Comparison of ENCODE assay signal across 2 cellular contexts in the genomic region with DNA sequence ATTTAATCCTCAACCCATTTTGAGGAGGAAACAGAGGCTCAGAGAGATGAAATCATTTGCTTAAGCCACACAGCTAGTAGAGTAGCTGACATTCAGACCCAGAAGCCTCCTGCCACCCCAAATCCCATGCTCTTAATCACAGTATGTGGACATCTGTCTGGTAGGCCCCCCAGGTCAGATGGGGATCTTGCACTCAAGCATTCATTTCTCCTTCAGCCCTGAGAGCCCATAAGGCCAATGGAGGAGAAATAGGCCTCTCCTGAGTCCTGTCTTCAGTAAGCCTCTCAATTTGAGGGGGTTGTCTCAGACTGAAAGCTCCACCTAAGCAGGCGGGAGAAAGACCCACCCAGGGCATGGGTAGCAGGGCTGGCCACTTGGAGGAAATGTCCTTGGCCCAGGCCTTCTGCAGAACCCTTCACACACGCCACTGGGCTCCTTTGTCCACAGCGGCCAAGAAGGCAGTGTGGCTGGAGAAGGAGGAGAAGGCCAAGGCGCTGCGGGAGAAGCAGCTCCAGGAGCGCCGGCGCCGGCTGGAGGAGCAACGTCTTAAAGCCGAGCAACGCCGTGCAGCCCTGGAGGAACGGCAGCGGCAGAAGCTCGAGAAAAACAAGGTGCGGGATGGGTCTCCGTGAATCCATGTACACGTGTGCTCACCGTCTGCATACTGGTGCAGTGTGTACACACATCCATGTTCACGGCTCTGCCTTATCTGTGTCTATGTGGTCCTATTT.
TF ChIP-seq lines count a peak whose summit lies in the region.

No MANE protein-coding gene starts in this region.

TF ChIP-seq in SK-N-SH, 30 proteins besides CTCF, POLR2A, EP300 and RAD21:
- TF ChIP-seq MEF2A (IDR thresholded peaks at IDR 0.05; ENCODE audit: borderline replicate concordance, low read depth) (no peak), RCOR1 (IDR thresholded peaks at IDR 0.05; ENCODE audit: low read length) (no peak)

TF ChIP-seq in SK-N-SH treated with all-trans-retinoic acid at 6 μM for 48 hours, 23 proteins besides CTCF, POLR2A, EP300 and RAD21:
- TF ChIP-seq ISL1 (CRISPR knock-in tag; IDR thresholded peaks at IDR 0.05) (no peak), PPARA (CRISPR knock-in tag; IDR thresholded peaks at IDR 0.05; ENCODE audit: borderline replicate concordance) (no peak), RARB (CRISPR knock-in tag; IDR thresholded peaks at IDR 0.05) (no peak), ZNF8 (CRISPR knock-in tag; IDR thresholded peaks at IDR 0.05) (no peak), BACH2 (CRISPR knock-in tag; IDR thresholded peaks at IDR 0.05; ENCODE audit: borderline replicate concordance) (no peak)
- TF ChIP-seq, protein P1, sequence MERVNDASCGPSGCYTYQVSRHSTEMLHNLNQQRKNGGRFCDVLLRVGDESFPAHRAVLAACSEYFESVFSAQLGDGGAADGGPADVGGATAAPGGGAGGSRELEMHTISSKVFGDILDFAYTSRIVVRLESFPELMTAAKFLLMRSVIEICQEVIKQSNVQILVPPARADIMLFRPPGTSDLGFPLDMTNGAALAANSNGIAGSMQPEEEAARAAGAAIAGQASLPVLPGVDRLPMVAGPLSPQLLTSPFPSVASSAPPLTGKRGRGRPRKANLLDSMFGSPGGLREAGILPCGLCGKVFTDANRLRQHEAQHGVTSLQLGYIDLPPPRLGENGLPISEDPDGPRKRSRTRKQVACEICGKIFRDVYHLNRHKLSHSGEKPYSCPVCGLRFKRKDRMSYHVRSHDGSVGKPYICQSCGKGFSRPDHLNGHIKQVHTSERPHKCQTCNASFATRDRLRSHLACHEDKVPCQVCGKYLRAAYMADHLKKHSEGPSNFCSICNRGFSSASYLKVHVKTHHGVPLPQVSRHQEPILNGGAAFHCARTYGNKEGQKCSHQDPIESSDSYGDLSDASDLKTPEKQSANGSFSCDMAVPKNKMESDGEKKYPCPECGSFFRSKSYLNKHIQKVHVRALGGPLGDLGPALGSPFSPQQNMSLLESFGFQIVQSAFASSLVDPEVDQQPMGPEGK (CRISPR knock-in tag; IDR thresholded peaks at IDR 0.05; ENCODE audit: borderline replicate concordance), result no peak
- TF ChIP-seq, protein P2, sequence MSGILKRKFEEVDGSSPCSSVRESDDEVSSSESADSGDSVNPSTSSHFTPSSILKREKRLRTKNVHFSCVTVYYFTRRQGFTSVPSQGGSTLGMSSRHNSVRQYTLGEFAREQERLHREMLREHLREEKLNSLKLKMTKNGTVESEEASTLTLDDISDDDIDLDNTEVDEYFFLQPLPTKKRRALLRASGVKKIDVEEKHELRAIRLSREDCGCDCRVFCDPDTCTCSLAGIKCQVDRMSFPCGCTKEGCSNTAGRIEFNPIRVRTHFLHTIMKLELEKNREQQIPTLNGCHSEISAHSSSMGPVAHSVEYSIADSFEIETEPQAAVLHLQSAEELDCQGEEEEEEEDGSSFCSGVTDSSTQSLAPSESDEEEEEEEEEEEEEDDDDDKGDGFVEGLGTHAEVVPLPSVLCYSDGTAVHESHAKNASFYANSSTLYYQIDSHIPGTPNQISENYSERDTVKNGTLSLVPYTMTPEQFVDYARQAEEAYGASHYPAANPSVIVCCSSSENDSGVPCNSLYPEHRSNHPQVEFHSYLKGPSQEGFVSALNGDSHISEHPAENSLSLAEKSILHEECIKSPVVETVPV (CRISPR knock-in tag; IDR thresholded peaks at IDR 0.05), result no peak
- TF ChIP-seq, protein P3, sequence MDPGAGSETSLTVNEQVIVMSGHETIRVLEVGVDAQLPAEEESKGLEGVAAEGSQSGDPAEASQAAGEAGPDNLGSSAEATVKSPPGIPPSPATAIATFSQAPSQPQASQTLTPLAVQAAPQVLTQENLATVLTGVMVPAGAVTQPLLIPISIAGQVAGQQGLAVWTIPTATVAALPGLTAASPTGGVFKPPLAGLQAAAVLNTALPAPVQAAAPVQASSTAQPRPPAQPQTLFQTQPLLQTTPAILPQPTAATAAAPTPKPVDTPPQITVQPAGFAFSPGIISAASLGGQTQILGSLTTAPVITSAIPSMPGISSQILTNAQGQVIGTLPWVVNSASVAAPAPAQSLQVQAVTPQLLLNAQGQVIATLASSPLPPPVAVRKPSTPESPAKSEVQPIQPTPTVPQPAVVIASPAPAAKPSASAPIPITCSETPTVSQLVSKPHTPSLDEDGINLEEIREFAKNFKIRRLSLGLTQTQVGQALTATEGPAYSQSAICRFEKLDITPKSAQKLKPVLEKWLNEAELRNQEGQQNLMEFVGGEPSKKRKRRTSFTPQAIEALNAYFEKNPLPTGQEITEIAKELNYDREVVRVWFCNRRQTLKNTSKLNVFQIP (CRISPR knock-in tag; IDR thresholded peaks at IDR 0.05; ENCODE audit: borderline replicate concordance, low read depth), result no peak
- TF ChIP-seq, protein P4, sequence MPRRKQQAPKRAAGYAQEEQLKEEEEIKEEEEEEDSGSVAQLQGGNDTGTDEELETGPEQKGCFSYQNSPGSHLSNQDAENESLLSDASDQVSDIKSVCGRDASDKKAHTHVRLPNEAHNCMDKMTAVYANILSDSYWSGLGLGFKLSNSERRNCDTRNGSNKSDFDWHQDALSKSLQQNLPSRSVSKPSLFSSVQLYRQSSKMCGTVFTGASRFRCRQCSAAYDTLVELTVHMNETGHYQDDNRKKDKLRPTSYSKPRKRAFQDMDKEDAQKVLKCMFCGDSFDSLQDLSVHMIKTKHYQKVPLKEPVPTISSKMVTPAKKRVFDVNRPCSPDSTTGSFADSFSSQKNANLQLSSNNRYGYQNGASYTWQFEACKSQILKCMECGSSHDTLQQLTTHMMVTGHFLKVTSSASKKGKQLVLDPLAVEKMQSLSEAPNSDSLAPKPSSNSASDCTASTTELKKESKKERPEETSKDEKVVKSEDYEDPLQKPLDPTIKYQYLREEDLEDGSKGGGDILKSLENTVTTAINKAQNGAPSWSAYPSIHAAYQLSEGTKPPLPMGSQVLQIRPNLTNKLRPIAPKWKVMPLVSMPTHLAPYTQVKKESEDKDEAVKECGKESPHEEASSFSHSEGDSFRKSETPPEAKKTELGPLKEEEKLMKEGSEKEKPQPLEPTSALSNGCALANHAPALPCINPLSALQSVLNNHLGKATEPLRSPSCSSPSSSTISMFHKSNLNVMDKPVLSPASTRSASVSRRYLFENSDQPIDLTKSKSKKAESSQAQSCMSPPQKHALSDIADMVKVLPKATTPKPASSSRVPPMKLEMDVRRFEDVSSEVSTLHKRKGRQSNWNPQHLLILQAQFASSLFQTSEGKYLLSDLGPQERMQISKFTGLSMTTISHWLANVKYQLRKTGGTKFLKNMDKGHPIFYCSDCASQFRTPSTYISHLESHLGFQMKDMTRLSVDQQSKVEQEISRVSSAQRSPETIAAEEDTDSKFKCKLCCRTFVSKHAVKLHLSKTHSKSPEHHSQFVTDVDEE (CRISPR knock-in tag; IDR thresholded peaks at IDR 0.05), result no peak
